16 cellular contexts compared by ENCODE assay signal in genomic region chr9:121295662-121296191, GRCh38. TPM values are rescaled to one million over a fixed set of nuclear protein-coding genes. Genes with fewer than 3 reads are reported as not detected.
A peak's percentile ranks its signal among the peaks of the same experiment; 100 is the strongest.
DNase-seq lines count a peak whose midpoint lies in the region; ATAC-seq and TF ChIP-seq lines count a peak whose summit lies in the region.
"Had no signal": no experiment of that assay in that cellular context is flagged by ENCODE, and none has a peak within 500 bp of the region (broad histone marks: within the 10 kb centered on the region; RNA-seq: fewer than 3 reads in every experiment).

No MANE protein-coding gene starts in this region.

- TF ChIP-seq POLR2A in heart left ventricle (IDR thresholded peaks at IDR 0.05): no peak

- H3K9me3 ChIP-seq in ascending aorta (no peaks in the 10 kb centered on the region), heart left ventricle (no peaks in the 10 kb centered on the region), neuronal stem cell (replicated peaks in 1 of 2; ENCODE audit: control insufficient read depth in 2 of 2, insufficient read depth in 1 of 2, low read depth in 1 of 2, low read length in 2 of 2) (no peaks in the 10 kb centered on the region), A673 (ENCODE audit: low read depth, low read length, poor library complexity, severe bottlenecking) (no peaks in the 10 kb centered on the region)

- H2BK5ac ChIP-seq in neuronal stem cell (ENCODE audit: low read length): no peak overlapping the region

- peak overlapping the region; percentile 74 for H3K18ac ChIP-seq in neuronal stem cell (ENCODE audit: low read length)

- H2AFZ ChIP-seq in neuronal stem cell (ENCODE audit: low read length): no peak overlapping the region

- no peak overlapping the region for H3K23ac ChIP-seq in neuronal stem cell (ENCODE audit: low read depth, low read length, poor library complexity)

- peaks cover 35 to 78% of the 10 kb centered on the region in 2 donors for H3K4me1 ChIP-seq in ascending aorta
- H3K4me1 ChIP-seq in heart left ventricle: peaks cover 25 to 90% (median 76%) of the 10 kb centered on the region in 12 donors
- H3K4me1 ChIP-seq in neuronal stem cell (ENCODE audit: control insufficient read depth in 2 of 2, insufficient read depth in 1 of 2, low read depth in 1 of 2, low read length in 2 of 2): peaks cover 20 to 26% of the 10 kb centered on the region in 2 donors
- H3K4me1 ChIP-seq in A673 (ENCODE audit: insufficient read depth, low read length, poor library complexity, severe bottlenecking): peaks cover 19% of the 10 kb centered on the region

- H3K14ac ChIP-seq in neuronal stem cell (ENCODE audit: low read length): no peak overlapping the region

- BruUV-seq in A673 (replicated peaks; lab: Mats Ljungman, UMichigan): no TSS peak

- TF ChIP-seq CTCF in ascending aorta (IDR thresholded peaks at IDR 0.05): no peak
- no peak for TF ChIP-seq CTCF in heart left ventricle (IDR thresholded peaks at IDR 0.05)
- TF ChIP-seq CTCF in A673 (conservative IDR thresholded peaks at IDR 0.05; ENCODE audit: low read depth, low read length): no peak

- H4K8ac ChIP-seq in neuronal stem cell (ENCODE audit: low read depth, low read length): no peak overlapping the region

- peak overlapping the region; percentile 26 for H2AK5ac ChIP-seq in neuronal stem cell (ENCODE audit: low read depth, low read length)

- H2BK12ac ChIP-seq in neuronal stem cell (ENCODE audit: low read length): no peak overlapping the region

- CTCF ChIA-PET in A673 (lab: Charles Lee): no interaction called here

- H2BK120ac ChIP-seq in neuronal stem cell (ENCODE audit: low read depth, low read length): no peak overlapping the region

- no peaks in the 10 kb centered on the region for H3K27me3 ChIP-seq in ascending aorta
- H3K27me3 ChIP-seq in heart left ventricle: no peaks in the 10 kb centered on the region
- peaks cover 0 to 4% (median 0%) of the 10 kb centered on the region in 3 experiments for H3K27me3 ChIP-seq in neuronal stem cell (ENCODE audit: control insufficient read depth in 3 of 3, insufficient read depth in 3 of 3, low read depth in 1 of 3, low read length in 3 of 3)
- H3K27me3 ChIP-seq in A673 (replicated peaks; ENCODE audit: insufficient read depth, low read depth, low read length, poor library complexity): no peaks in the 10 kb centered on the region

- H3K4me3 ChIP-seq in ascending aorta: peak overlapping the region in 1 of 2 donors; percentile 0
- peak overlapping the region in 1 of 12 donors; percentile 17 for H3K4me3 ChIP-seq in heart left ventricle
- no peak overlapping the region for H3K4me3 ChIP-seq in neuronal stem cell (ENCODE audit: low read length in 2 of 2)
- H3K4me3 ChIP-seq in A673 (ENCODE audit: low read depth, low read length, poor library complexity, severe bottlenecking): no peak overlapping the region
- H3K4me3 ChIP-seq: SK-N-MC had no signal

- intact Hi-C loops in ascending aorta (cut with DNase I): no loop called here
- intact Hi-C loops in heart left ventricle (cut with DNase I): no loop called here
- intact Hi-C loops in A673 (cut with micrococcal nuclease; ENCODE audit: unreplicated experiment): no loop called here

- H3K4me2 ChIP-seq in neuronal stem cell (ENCODE audit: insufficient read depth, low read length, poor library complexity, severe bottlenecking): no peak overlapping the region

- WGBS in heart left ventricle, 4 donors: 17 to 63% (median 49%) methylated on average over 1 to 5 of the region's 5 CpGs
- no CpG with 5 or more reads among the region's 5 CpGs for WGBS in neuronal stem cell (ENCODE audit: extremely low coverage in 2 of 2, insufficient read length in 2 of 2, insufficient replicate concordance in 1 of 2), 2 donors

- POLR2A ChIA-PET in A673 (lab: Charles Lee; ENCODE audit: low non-redundant PET): no interaction called here

- peaks cover 4 to 13% of the 10 kb centered on the region in 2 donors for H3K36me3 ChIP-seq in ascending aorta
- H3K36me3 ChIP-seq in heart left ventricle: peaks cover 0 to 10% (median 0%) of the 10 kb centered on the region in 9 donors
- no peaks in the 10 kb centered on the region for H3K36me3 ChIP-seq in neuronal stem cell (replicated peaks in 1 of 2; ENCODE audit: control insufficient read depth in 2 of 2, insufficient read depth in 2 of 2, low read length in 2 of 2)
- no peaks in the 10 kb centered on the region for H3K36me3 ChIP-seq in A673 (ENCODE audit: insufficient read depth, low read length, poor library complexity, severe bottlenecking)

- no peak overlapping the region for H2BK15ac ChIP-seq in neuronal stem cell (ENCODE audit: low read length)

- H3K79me1 ChIP-seq in neuronal stem cell (ENCODE audit: low read depth, low read length): peaks cover 2% of the 10 kb centered on the region

- no peak for ATAC-seq in heart left ventricle
- ATAC-seq: stimulated activated effector memory CD8-positive, alpha-beta T cell treated with anti-CD3 and anti-CD28 coated beads, Interleukin-12 subunit alpha, Interleukin-12 subunit beta, amount 100 ng/mL, for 72 hours had no signal

- H4K91ac ChIP-seq in neuronal stem cell (ENCODE audit: low read depth, low read length, poor library complexity): no peak overlapping the region

- H3K4ac ChIP-seq in neuronal stem cell (ENCODE audit: low read length): no peak overlapping the region

- no peak for DNase-seq in ascending aorta (ENCODE audit: low spot score in 2 of 2)
- no peak for DNase-seq in heart left ventricle
- DNase-seq in neuronal stem cell (ENCODE audit: low spot score): no peak
- DNase-seq in OCI-M1 (lab: John Stamatoyannopoulos, UW): no peak
- DNase-seq in NCI-H510A (lab: John Stamatoyannopoulos, UW): no peak
- no peak for DNase-seq in NCI-H2107 (lab: John Stamatoyannopoulos, UW)
- DNase-seq in A673 (ENCODE audit: low spot score): no peak
- DNase-seq: activated CD4-positive, alpha-beta memory T cell treated with anti-CD3 and anti-CD28 coated beads, Interleukin-2, amount 10 ng/mL, durations not matched to agents 7 days and 5 days; Calu3; GF-D8; NCI-H2081 treated with DMSO at 0.1 percent for 48 hours; retina; stimulated activated CD4-positive, alpha-beta T cell treated with anti-CD3 and anti-CD28 coated beads, Interleukin-4, amount 100 ng/mL, for 4 hours had no signal

- H3K9ac ChIP-seq in neuronal stem cell (ENCODE audit: low read depth, low read length, poor library complexity): peak overlapping the region; percentile 7

- H3K27ac ChIP-seq in ascending aorta: peak overlapping the region; percentile 92 to 99
- H3K27ac ChIP-seq in heart left ventricle: peak overlapping the region; percentile 89 to 98 (median 94)
- no peak overlapping the region for H3K27ac ChIP-seq in neuronal stem cell (replicated peaks; ENCODE audit: low read length)
- peak overlapping the region; percentile 89 for H3K27ac ChIP-seq in temporal lobe (ENCODE audit: low read depth, low read length)
- no peak overlapping the region for H3K27ac ChIP-seq in A673 (ENCODE audit: low read depth, low read length, poor library complexity, severe bottlenecking)
- H3K27ac ChIP-seq: SK-N-MC had no signal

RNA-seq across cellular contexts. Expression of gene GSN, which starts 27.8 kb away (rescaled TPM):
- 3,012 TPM for total RNA-seq in ascending aorta
- 1,000 to 10,000 TPM in 2 of 9 donors, 100 to 1,000 TPM in 7; 422 to 2,088 (median 703) TPM for total RNA-seq in heart left ventricle
- 100 to 1,000 TPM; 379 to 481 TPM for polyA plus RNA-seq in heart left ventricle
- polyA plus RNA-seq in neuronal stem cell (2013, experiment 1 of 2): 29.4 TPM
- 28.1 TPM for polyA plus RNA-seq in neuronal stem cell (2013, experiment 2 of 2)
- total RNA-seq in temporal lobe: 18.2 TPM
- 28.4 and 43.7 TPM in 2 replicates for total RNA-seq in A673 (2021)

Comparison
In these comparisons a context has a peak if more than half of its experiments do, and no peak if none do; other contexts are left out.
1. H3K27ac ChIP-seq: peak in ascending aorta (2 of 2), heart left ventricle (12 of 12) and temporal lobe (single experiment); none in neuronal stem cell (single experiment) and A673 (single experiment).